In genomic region chr22:40397436-40397835, GRCh38 we compare ENCODE assay signal across 11 cellular contexts. TPM values are rescaled to one million over a fixed set of nuclear protein-coding genes. Genes with fewer than 3 reads are reported as not detected.
A peak's percentile ranks its signal among the peaks of the same experiment; 100 is the strongest.
DNase-seq lines count a peak whose midpoint lies in the region; ATAC-seq lines count a peak whose summit lies in the region.
"Had no signal": no experiment of that assay in that cellular context is flagged by ENCODE, and none has a peak within 500 bp of the region (broad histone marks: within the 10 kb centered on the region; RNA-seq: fewer than 3 reads in every experiment).

No MANE protein-coding gene starts in this region.

- peaks cover 28% of the 10 kb centered on the region for H3K36me3 Mint-ChIP-seq in activated T-cell treated with anti-CD3 and anti-CD28 coated beads, Interleukin-2, amount 50 U/mL, for 24 hours (ENCODE audit: low read depth)
- peaks cover 41% of the 10 kb centered on the region for H3K36me3 Mint-ChIP-seq in activated CD8-positive, alpha-beta T cell treated with anti-CD3 and anti-CD28 coated beads, Interleukin-2, amount 10 ng/mL, durations not matched to agents 7 days and 5 days (ENCODE audit: low read depth)

- no peak overlapping the region for H3K4me3 Mint-ChIP-seq in activated T-cell treated with anti-CD3 and anti-CD28 coated beads, Interleukin-2, amount 50 U/mL, for 24 hours
- no peak overlapping the region for H3K4me3 Mint-ChIP-seq in activated CD8-positive, alpha-beta T cell treated with anti-CD3 and anti-CD28 coated beads, Interleukin-2, amount 10 ng/mL, durations not matched to agents 7 days and 5 days
- H3K4me3 Mint-ChIP-seq in stimulated activated naive CD8-positive, alpha-beta T cell treated with anti-CD3 and anti-CD28 coated beads, Interleukin-15, amount 100 ng/mL, for 72 hours, result no peak overlapping the region

- no peak for ATAC-seq in activated CD8-positive, alpha-beta T cell treated with anti-CD3 and anti-CD28 coated beads, Interleukin-2, amount 10 ng/mL, durations not matched to agents 7 days and 5 days
- peak; percentile 12 for ATAC-seq in left colon
- ATAC-seq in stimulated activated naive CD8-positive, alpha-beta T cell treated with anti-CD3 and anti-CD28 coated beads, Interleukin-15, amount 100 ng/mL, for 72 hours, result no peak
- ATAC-seq in activated CD4-positive, CD25-positive, alpha-beta regulatory T cell treated with anti-CD3 and anti-CD28 coated beads, Interleukin-2, amount 50 U/mL, for 24 hours, result no peak
- ATAC-seq: HCT116 had no signal

- POLR2A ChIA-PET in activated CD8-positive, alpha-beta T cell treated with anti-CD3 and anti-CD28 coated beads, Interleukin-2, amount 10 ng/mL, durations not matched to agents 7 days and 5 days (lab: Charles Lee), result interaction anchor here (0.7 kb wide), 1 partner anchor 27 kb away, joined by 6 read pairs; the partner anchor contains the start of gene SGSM3

- H3K27ac Mint-ChIP-seq in activated T-cell treated with anti-CD3 and anti-CD28 coated beads, Interleukin-2, amount 50 U/mL, for 24 hours, result peak overlapping the region; percentile 62
- peak overlapping the region; percentile 74 for H3K27ac Mint-ChIP-seq in activated CD8-positive, alpha-beta T cell treated with anti-CD3 and anti-CD28 coated beads, Interleukin-2, amount 10 ng/mL, durations not matched to agents 7 days and 5 days
- H3K27ac Mint-ChIP-seq in stimulated activated naive CD8-positive, alpha-beta T cell treated with anti-CD3 and anti-CD28 coated beads, Interleukin-15, amount 100 ng/mL, for 72 hours, result peak overlapping the region; percentile 22 to 41

- CTCF ChIA-PET in activated CD8-positive, alpha-beta T cell treated with anti-CD3 and anti-CD28 coated beads, Interleukin-2, amount 10 ng/mL, durations not matched to agents 7 days and 5 days (lab: Charles Lee), result interaction anchor here (1.4 to 4.1 kb wide), 3 partner anchors 13 to 220 kb away, joined by 3 to 30 read pairs (median 6); partner anchors contain the start of gene TNRC6B

- no peak for DNase-seq in activated T-cell treated with anti-CD3 and anti-CD28 coated beads, Interleukin-2, amount 50 U/mL, for 24 hours
- DNase-seq in activated T-cell treated with anti-CD3 and anti-CD28 coated beads, Interleukin-2, amount 50 U/mL, for 1 hour, result no peak
- no peak for DNase-seq in activated CD8-positive, alpha-beta T cell treated with anti-CD3 and anti-CD28 coated beads, Interleukin-2, amount 10 ng/mL, durations not matched to agents 7 days and 5 days
- DNase-seq in left colon, result no peak
- DNase-seq in stimulated activated naive CD8-positive, alpha-beta T cell treated with anti-CD3 and anti-CD28 coated beads, Interleukin-15, amount 100 ng/mL, for 72 hours, result no peak
- no peak for DNase-seq in COLO668 (lab: John Stamatoyannopoulos, UW; ENCODE audit: unreplicated experiment)
- no peak for DNase-seq in T1000 (lab: John Stamatoyannopoulos, UW)
- DNase-seq: AML-193; stimulated activated CD4-positive, alpha-beta T cell treated with anti-CD3 and anti-CD28 coated beads, Interleukin-4, amount 100 ng/mL, for 1 hour had no signal

- peaks cover 65% of the 10 kb centered on the region for H3K4me1 Mint-ChIP-seq in activated T-cell treated with anti-CD3 and anti-CD28 coated beads, Interleukin-2, amount 50 U/mL, for 24 hours (ENCODE audit: low read depth)
- H3K4me1 Mint-ChIP-seq in activated CD8-positive, alpha-beta T cell treated with anti-CD3 and anti-CD28 coated beads, Interleukin-2, amount 10 ng/mL, durations not matched to agents 7 days and 5 days (ENCODE audit: low read depth), result peaks cover 57% of the 10 kb centered on the region
- peaks cover 75% of the 10 kb centered on the region for H3K4me1 Mint-ChIP-seq in stimulated activated naive CD8-positive, alpha-beta T cell treated with anti-CD3 and anti-CD28 coated beads, Interleukin-15, amount 100 ng/mL, for 72 hours

- H3K27me3 Mint-ChIP-seq in activated T-cell treated with anti-CD3 and anti-CD28 coated beads, Interleukin-2, amount 50 U/mL, for 24 hours, result no peaks in the 10 kb centered on the region
- H3K27me3 Mint-ChIP-seq in activated CD8-positive, alpha-beta T cell treated with anti-CD3 and anti-CD28 coated beads, Interleukin-2, amount 10 ng/mL, durations not matched to agents 7 days and 5 days (ENCODE audit: low read depth), result no peaks in the 10 kb centered on the region
- no peaks in the 10 kb centered on the region for H3K27me3 Mint-ChIP-seq in stimulated activated naive CD8-positive, alpha-beta T cell treated with anti-CD3 and anti-CD28 coated beads, Interleukin-15, amount 100 ng/mL, for 72 hours

- no peaks in the 10 kb centered on the region for H3K9me3 Mint-ChIP-seq in activated T-cell treated with anti-CD3 and anti-CD28 coated beads, Interleukin-2, amount 50 U/mL, for 24 hours
- no peaks in the 10 kb centered on the region for H3K9me3 Mint-ChIP-seq in activated CD8-positive, alpha-beta T cell treated with anti-CD3 and anti-CD28 coated beads, Interleukin-2, amount 10 ng/mL, durations not matched to agents 7 days and 5 days (ENCODE audit: insufficient read depth)
- H3K9me3 Mint-ChIP-seq in stimulated activated naive CD8-positive, alpha-beta T cell treated with anti-CD3 and anti-CD28 coated beads, Interleukin-15, amount 100 ng/mL, for 72 hours, result no peaks in the 10 kb centered on the region

- intact Hi-C loops in left colon (cut with DNase I, micrococcal nuclease), result no loop called here

RNA-seq across cellular contexts. Expression of gene SGSM3, which starts 27.0 kb away (rescaled TPM):
- 100 to 1,000 TPM; 105 TPM for total RNA-seq in activated CD8-positive, alpha-beta T cell treated with anti-CD3 and anti-CD28 coated beads, Interleukin-2, amount 10 ng/mL, durations not matched to agents 7 days and 5 days
- total RNA-seq in left colon, result 100 to 1,000 TPM; 121 to 142 TPM

RNA-seq across cellular contexts. Expression of gene ADSL, which starts 51.1 kb away (rescaled TPM):
- 100 to 1,000 TPM; 109 to 118 TPM for total RNA-seq in activated CD8-positive, alpha-beta T cell treated with anti-CD3 and anti-CD28 coated beads, Interleukin-2, amount 10 ng/mL, durations not matched to agents 7 days and 5 days
- total RNA-seq in left colon, result 10 to 100 TPM; 34.2 to 34.9 TPM
